ENCODE assay signal across 30 cellular contexts in the genomic region with DNA sequence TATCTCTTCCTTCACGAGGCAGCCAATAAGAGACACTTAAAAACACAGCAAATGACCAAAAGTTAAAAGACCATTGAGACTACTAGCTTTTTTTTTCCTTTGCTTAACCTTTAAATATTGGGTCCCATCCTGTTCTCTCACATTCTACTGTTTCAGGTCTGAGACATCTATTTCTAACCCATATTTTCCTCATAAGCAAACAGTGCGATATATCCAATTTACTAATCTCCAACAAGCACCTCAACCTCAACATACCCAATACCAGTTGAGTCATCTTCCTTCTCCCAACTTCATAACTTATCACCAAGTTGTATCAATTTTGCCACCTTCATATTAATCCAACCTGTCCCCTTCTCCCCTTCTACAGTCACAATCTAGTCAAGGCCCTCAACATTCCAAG. TPM values are rescaled to one million over a fixed set of nuclear protein-coding genes. Genes with fewer than 3 reads are reported as not detected.
"Had no signal": no experiment of that assay in that cellular context is flagged by ENCODE, and none has a peak within 500 bp of the region (broad histone marks: within the 10 kb centered on the region; RNA-seq: fewer than 3 reads in every experiment).

No MANE protein-coding gene starts in this region.

- H3K36me3 ChIP-seq: colonic mucosa, esophagus squamous epithelium, gastrocnemius medialis, heart right ventricle, left lung, lower lobe of right lung had no signal

- H3K27me3 Mint-ChIP-seq: dendritic cell treated with granulocyte-macrophage colony-stimulating factor and Interleukin-4, amounts not matched to agents 40 ng/mL and 50 ng/mL, for 4 days; effector memory CD8-positive, alpha-beta T cell had no signal

- H3K9me3 ChIP-seq: colonic mucosa, esophagus squamous epithelium, gastrocnemius medialis, heart right ventricle, left lung, lower lobe of right lung, mucosa of descending colon had no signal

- H3K36me3 Mint-ChIP-seq: mesothelial cell of epicardium had no signal

- H3K27ac ChIP-seq: colonic mucosa, epithelial cell of prostate, esophagus squamous epithelium, gastrocnemius medialis, heart right ventricle, left lung, lower lobe of right lung had no signal

- H3K4me3 ChIP-seq: colonic mucosa, esophagus squamous epithelium, gastrocnemius medialis, heart right ventricle, left lung, lower lobe of right lung, mucosa of descending colon had no signal

- H3K27ac Mint-ChIP-seq: dendritic cell treated with granulocyte-macrophage colony-stimulating factor and Interleukin-4, amounts not matched to agents 40 ng/mL and 50 ng/mL, for 4 days; effector memory CD8-positive, alpha-beta T cell; endodermal cell; mesothelial cell of epicardium had no signal

- H3K27me3 ChIP-seq: colonic mucosa, esophagus squamous epithelium, gastrocnemius medialis, left lung had no signal

- H3K4me3 Mint-ChIP-seq: dendritic cell treated with granulocyte-macrophage colony-stimulating factor and Interleukin-4, amounts not matched to agents 40 ng/mL and 50 ng/mL, for 4 days; effector memory CD8-positive, alpha-beta T cell; endodermal cell; mesothelial cell of epicardium had no signal

- H3K4me1 ChIP-seq: colonic mucosa, esophagus squamous epithelium, gastrocnemius medialis, heart right ventricle, left lung, lower lobe of right lung had no signal

- ATAC-seq: effector memory CD8-positive, alpha-beta T cell; esophagus mucosa; gastrocnemius medialis; heart right ventricle; left cardiac atrium; left lung; left ventricle myocardium superior; lower lobe of right lung; mucosa of descending colon had no signal

- H3K4me1 Mint-ChIP-seq: mesothelial cell of epicardium had no signal

- H3K9me3 Mint-ChIP-seq: dendritic cell treated with granulocyte-macrophage colony-stimulating factor and Interleukin-4, amounts not matched to agents 40 ng/mL and 50 ng/mL, for 4 days; effector memory CD8-positive, alpha-beta T cell had no signal

- DNase-seq: colonic mucosa; cortex of kidney; effector CD8-positive, alpha-beta T cell; effector memory CD8-positive, alpha-beta T cell; endodermal cell; esophagus squamous epithelium; foreskin fibroblast; foreskin melanocyte; gastrocnemius medialis; glutamatergic neuron; head of caudate nucleus; heart right ventricle; hippocampal formation; left cardiac atrium; left lung; left ventricle myocardium superior; lower lobe of right lung; mesenchymal stem cell; mucosa of descending colon had no signal

RNA-seq across cellular contexts. Expression of a gene that starts 7.0 kb away (rescaled TPM):
- total RNA-seq: colonic mucosa, dermis microvascular lymphatic vessel endothelial cell, endodermal cell, esophagus mucosa, esophagus squamous epithelium, gastrocnemius medialis, glomerular endothelial cell, heart right ventricle, kidney epithelial cell, left cardiac atrium, left lung, left ventricle myocardium superior, lower lobe of right lung, lung microvascular endothelial cell, mesenteric fat pad, mesothelial cell of epicardium, mucosa of descending colon, myocyte had no signal

RNA-seq across cellular contexts. Expression of a gene that starts 18.5 kb away (rescaled TPM):
- total RNA-seq: dermis microvascular lymphatic vessel endothelial cell, gastrocnemius medialis, kidney epithelial cell, left ventricle myocardium superior, lung microvascular endothelial cell, myocyte had no signal

RNA-seq across cellular contexts. Expression of a gene that starts 26.6 kb away (rescaled TPM):
- total RNA-seq: colonic mucosa, dermis microvascular lymphatic vessel endothelial cell, endodermal cell, esophagus mucosa, esophagus squamous epithelium, gastrocnemius medialis, glomerular endothelial cell, heart right ventricle, kidney epithelial cell, left cardiac atrium, left lung, left ventricle myocardium superior, lower lobe of right lung, lung microvascular endothelial cell, mesenteric fat pad, mesothelial cell of epicardium, myocyte had no signal

RNA-seq across cellular contexts. Expression of a gene that starts 40.5 kb away (rescaled TPM):
- total RNA-seq: colonic mucosa, dermis microvascular lymphatic vessel endothelial cell, endodermal cell, esophagus mucosa, esophagus squamous epithelium, gastrocnemius medialis, glomerular endothelial cell, heart right ventricle, kidney epithelial cell, left cardiac atrium, left lung, left ventricle myocardium superior, lower leg skin, lower lobe of right lung, lung microvascular endothelial cell, mesenteric fat pad, mesothelial cell of epicardium, myocyte had no signal
